ENCODE assay signal across 1 cellular context in genomic region chr7:32942783-32943653, GRCh38.
A peak's percentile ranks its signal among the peaks of the same experiment; 100 is the strongest.
TF ChIP-seq lines count a peak whose summit lies in the region.

No MANE protein-coding gene starts in this region.

TF ChIP-seq in K562, 482 proteins besides CTCF, POLR2A, EP300 and RAD21 (continued from another document and continues in another):
- TF ChIP-seq, protein P1, sequence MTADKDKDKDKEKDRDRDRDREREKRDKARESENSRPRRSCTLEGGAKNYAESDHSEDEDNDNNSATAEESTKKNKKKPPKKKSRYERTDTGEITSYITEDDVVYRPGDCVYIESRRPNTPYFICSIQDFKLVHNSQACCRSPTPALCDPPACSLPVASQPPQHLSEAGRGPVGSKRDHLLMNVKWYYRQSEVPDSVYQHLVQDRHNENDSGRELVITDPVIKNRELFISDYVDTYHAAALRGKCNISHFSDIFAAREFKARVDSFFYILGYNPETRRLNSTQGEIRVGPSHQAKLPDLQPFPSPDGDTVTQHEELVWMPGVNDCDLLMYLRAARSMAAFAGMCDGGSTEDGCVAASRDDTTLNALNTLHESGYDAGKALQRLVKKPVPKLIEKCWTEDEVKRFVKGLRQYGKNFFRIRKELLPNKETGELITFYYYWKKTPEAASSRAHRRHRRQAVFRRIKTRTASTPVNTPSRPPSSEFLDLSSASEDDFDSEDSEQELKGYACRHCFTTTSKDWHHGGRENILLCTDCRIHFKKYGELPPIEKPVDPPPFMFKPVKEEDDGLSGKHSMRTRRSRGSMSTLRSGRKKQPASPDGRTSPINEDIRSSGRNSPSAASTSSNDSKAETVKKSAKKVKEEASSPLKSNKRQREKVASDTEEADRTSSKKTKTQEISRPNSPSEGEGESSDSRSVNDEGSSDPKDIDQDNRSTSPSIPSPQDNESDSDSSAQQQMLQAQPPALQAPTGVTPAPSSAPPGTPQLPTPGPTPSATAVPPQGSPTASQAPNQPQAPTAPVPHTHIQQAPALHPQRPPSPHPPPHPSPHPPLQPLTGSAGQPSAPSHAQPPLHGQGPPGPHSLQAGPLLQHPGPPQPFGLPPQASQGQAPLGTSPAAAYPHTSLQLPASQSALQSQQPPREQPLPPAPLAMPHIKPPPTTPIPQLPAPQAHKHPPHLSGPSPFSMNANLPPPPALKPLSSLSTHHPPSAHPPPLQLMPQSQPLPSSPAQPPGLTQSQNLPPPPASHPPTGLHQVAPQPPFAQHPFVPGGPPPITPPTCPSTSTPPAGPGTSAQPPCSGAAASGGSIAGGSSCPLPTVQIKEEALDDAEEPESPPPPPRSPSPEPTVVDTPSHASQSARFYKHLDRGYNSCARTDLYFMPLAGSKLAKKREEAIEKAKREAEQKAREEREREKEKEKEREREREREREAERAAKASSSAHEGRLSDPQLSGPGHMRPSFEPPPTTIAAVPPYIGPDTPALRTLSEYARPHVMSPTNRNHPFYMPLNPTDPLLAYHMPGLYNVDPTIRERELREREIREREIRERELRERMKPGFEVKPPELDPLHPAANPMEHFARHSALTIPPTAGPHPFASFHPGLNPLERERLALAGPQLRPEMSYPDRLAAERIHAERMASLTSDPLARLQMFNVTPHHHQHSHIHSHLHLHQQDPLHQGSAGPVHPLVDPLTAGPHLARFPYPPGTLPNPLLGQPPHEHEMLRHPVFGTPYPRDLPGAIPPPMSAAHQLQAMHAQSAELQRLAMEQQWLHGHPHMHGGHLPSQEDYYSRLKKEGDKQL (CRISPR knock-in tag; IDR thresholded peaks at IDR 0.05; ENCODE audit: borderline replicate concordance): no peak
- no peak for TF ChIP-seq SMARCA4 (IDR thresholded peaks at IDR 0.05)
- peak; percentile 32; the same call in 1 of the 2 replicates for TF ChIP-seq GABPB1 (CRISPR knock-in tag; IDR thresholded peaks at IDR 0.05)
- no peak for TF ChIP-seq TSHZ1 (CRISPR knock-in tag; IDR thresholded peaks at IDR 0.05)
- no peak for TF ChIP-seq SMARCB1 (IDR thresholded peaks at IDR 0.05; ENCODE audit: insufficient read length, low read depth)
- TF ChIP-seq, protein P2, sequence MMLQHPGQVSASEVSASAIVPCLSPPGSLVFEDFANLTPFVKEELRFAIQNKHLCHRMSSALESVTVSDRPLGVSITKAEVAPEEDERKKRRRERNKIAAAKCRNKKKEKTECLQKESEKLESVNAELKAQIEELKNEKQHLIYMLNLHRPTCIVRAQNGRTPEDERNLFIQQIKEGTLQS (IDR thresholded peaks at IDR 0.05): no peak
- TF ChIP-seq, protein P2 (CRISPR knock-in tag; conservative IDR thresholded peaks at IDR 0.05): no peak
- TF ChIP-seq POLR2G (IDR thresholded peaks at IDR 0.05; ENCODE audit: low read depth, low read length): peak; percentile 79
- no peak for TF ChIP-seq FOXK2 (conservative IDR thresholded peaks at IDR 0.05 in 1 of 2, IDR thresholded peaks at IDR 0.05 in 1 of 2; ENCODE audit: low read depth in 2 of 2)
- peak; percentile 50 for TF ChIP-seq SMC3 (conservative IDR thresholded peaks at IDR 0.05; ENCODE audit: insufficient read depth, low read depth, low read length)
- no peak for TF ChIP-seq POLR2AphosphoS5 (IDR thresholded peaks at IDR 0.05; ENCODE audit: control insufficient read depth, insufficient read depth, low read depth, low read length)
- peak; percentile 50; the same call in 1 of the 2 replicates for TF ChIP-seq MAX (CRISPR knock-in tag; IDR thresholded peaks at IDR 0.05)
- 0 out of 2 replicates have a peak, but pooled peaks have one; percentile 71 for TF ChIP-seq ZNF431 (CRISPR knock-in tag; IDR thresholded peaks at IDR 0.05)
- TF ChIP-seq ZNF764 (CRISPR knock-in tag; IDR thresholded peaks at IDR 0.05; ENCODE audit: low read depth): no peak
- peak; percentile 66; the same call in 1 of the 2 replicates for TF ChIP-seq SIN3B (IDR thresholded peaks at IDR 0.05; ENCODE audit: low read depth)
- peak; percentile 48 for TF ChIP-seq FUS (optimal IDR thresholded peaks at IDR 0.05; ENCODE audit: low read depth, low read length)
- no peak for TF ChIP-seq PURB (CRISPR knock-in tag; IDR thresholded peaks at IDR 0.05; ENCODE audit: low read depth)
- no peak for TF ChIP-seq E2F8 (IDR thresholded peaks at IDR 0.05; ENCODE audit: low read depth, partially characterized antibody)
- peak; percentile 2; the same call in 1 of the 2 replicates for TF ChIP-seq ELF1 (tag; IDR thresholded peaks at IDR 0.05)
- TF ChIP-seq ETS1 (conservative IDR thresholded peaks at IDR 0.05; ENCODE audit: control insufficient read depth, low read depth, low read length): no peak
- no peak for TF ChIP-seq ETV6 (IDR thresholded peaks at IDR 0.05; ENCODE audit: borderline replicate concordance in 1 of 2, low read depth in 2 of 2, low read length in 1 of 2)
- no peak for TF ChIP-seq ETV6 (CRISPR knock-in tag; IDR thresholded peaks at IDR 0.05; ENCODE audit: borderline replicate concordance)
- TF ChIP-seq USF2 (CRISPR knock-in tag; IDR thresholded peaks at IDR 0.05): no peak
- peak; percentile 63 for TF ChIP-seq CHD1 (IDR thresholded peaks at IDR 0.05; ENCODE audit: low read length)
- no peak; the same call in 1 of the 2 replicates for TF ChIP-seq TARDBP (IDR thresholded peaks at IDR 0.05)
- no peak for TF ChIP-seq HMG20B (CRISPR knock-in tag; IDR thresholded peaks at IDR 0.05)
- no peak for TF ChIP-seq PRMT5 (CRISPR knock-in tag; IDR thresholded peaks at IDR 0.05)
- no peak for TF ChIP-seq ZNF436 (CRISPR knock-in tag; IDR thresholded peaks at IDR 0.05)
- no peak for TF ChIP-seq SRSF3 (IDR thresholded peaks at IDR 0.05; ENCODE audit: insufficient read depth, low read length)
- TF ChIP-seq HDAC6 (IDR thresholded peaks at IDR 0.05; ENCODE audit: low read depth, low read length): no peak
- TF ChIP-seq TAF1 (IDR thresholded peaks at IDR 0.05; ENCODE audit: control insufficient read depth, extremely low read depth, insufficient read depth, low read length, severe bottlenecking): peak; percentile 53
- TF ChIP-seq ARID4B (CRISPR knock-in tag; IDR thresholded peaks at IDR 0.05): peak; percentile 54; the same call in 1 of the 2 replicates
- peak; percentile 73 for TF ChIP-seq RBBP5 (IDR thresholded peaks at IDR 0.05; ENCODE audit: borderline replicate concordance, insufficient read depth, low read length, poor library complexity, severe bottlenecking)
